2 cellular contexts compared by ENCODE assay signal in genomic region chr21:41254090-41254700, GRCh38.
A peak's percentile ranks its signal among the peaks of the same experiment; 100 is the strongest.
TF ChIP-seq lines count a peak whose summit lies in the region.

No MANE protein-coding gene starts in this region.

TF ChIP-seq in HepG2, 621 proteins besides CTCF, POLR2A, EP300 and RAD21 (continued from another document):
- TF ChIP-seq ZNF143 (CRISPR knock-in tag; IDR thresholded peaks at IDR 0.05) (no peak), ZIK1 (CRISPR knock-in tag; IDR thresholded peaks at IDR 0.05; ENCODE audit: borderline replicate concordance, low read depth) (no peak), ZNF333 (CRISPR knock-in tag; IDR thresholded peaks at IDR 0.05; ENCODE audit: borderline replicate concordance) (no peak), DMTF1 (CRISPR knock-in tag; IDR thresholded peaks at IDR 0.05) (no peak), ZNF337 (CRISPR knock-in tag; IDR thresholded peaks at IDR 0.05; ENCODE audit: borderline replicate concordance, low read depth) (peak; percentile 73; the same call in 1 of the 2 replicates)

TF ChIP-seq in SK-N-SH, 30 proteins besides CTCF, POLR2A, EP300 and RAD21 (continued from another document):
- TF ChIP-seq RXRA (IDR thresholded peaks at IDR 0.05; ENCODE audit: borderline replicate concordance, low read depth), result no peak
- no peak for TF ChIP-seq USF2 (IDR thresholded peaks at IDR 0.05; ENCODE audit: borderline replicate concordance, low read depth, low read length)
- TF ChIP-seq MEF2A (IDR thresholded peaks at IDR 0.05; ENCODE audit: borderline replicate concordance, low read depth), result no peak
